In genomic region chr2:60466161-60466702, GRCh38 we compare ENCODE assay signal across 32 cellular contexts.
DNase-seq lines count a peak whose midpoint lies in the region; ATAC-seq and TF ChIP-seq lines count a peak whose summit lies in the region.
"Had no signal": no experiment of that assay in that cellular context is flagged by ENCODE, and none has a peak within 500 bp of the region (broad histone marks: within the 10 kb centered on the region; RNA-seq: fewer than 3 reads in every experiment).

No MANE protein-coding gene starts in this region.

- H3K27me3 Mint-ChIP-seq in activated B cell treated with CpG ODN at 0.5 μM for 24 hours = no peaks in the 10 kb centered on the region
- H3K27me3 Mint-ChIP-seq in WTC11 (ENCODE audit: low read depth) = no peaks in the 10 kb centered on the region
- H3K27me3 Mint-ChIP-seq: progenitor cell of endocrine pancreas; stimulated activated naive CD8-positive, alpha-beta T cell treated with anti-CD3 and anti-CD28 coated beads, Interleukin-15, Interleukin-2, amounts not matched to agents 100 ng/mL and 50 ng/mL, for 24 hours had no signal

- H3K4me3 ChIP-seq in HEK293 (ENCODE audit: low read depth, low read length) = no peak overlapping the region
- no peak overlapping the region for H3K4me3 ChIP-seq in mesendoderm (ENCODE audit: low read length)
- H3K4me3 ChIP-seq in stomach smooth muscle (ENCODE audit: low read length in 2 of 2) = no peak overlapping the region
- H3K4me3 ChIP-seq: breast epithelium, esophagus muscularis mucosa, lower lobe of right lung, Peyer's patch, tibial nerve had no signal

- no peak overlapping the region for H3K23ac ChIP-seq in mesendoderm (ENCODE audit: low read length)

- H3K9me3 ChIP-seq in HEK293 (ENCODE audit: control insufficient read depth, insufficient read depth, low read depth, low read length) (no peaks in the 10 kb centered on the region), stomach smooth muscle (ENCODE audit: control insufficient read depth in 2 of 2, low read length in 2 of 2) (no peaks in the 10 kb centered on the region)
- H3K9me3 ChIP-seq: breast epithelium, esophagus muscularis mucosa, lower lobe of right lung, Peyer's patch, tibial nerve had no signal

- H4K5ac ChIP-seq in mesendoderm (ENCODE audit: low read length) = no peak overlapping the region

- H3K27me3 ChIP-seq in mesendoderm (ENCODE audit: insufficient read depth, low read length, poor library complexity) (no peaks in the 10 kb centered on the region), stomach smooth muscle (ENCODE audit: control insufficient read depth in 1 of 2, insufficient read depth in 2 of 2, low read length in 2 of 2) (no peaks in the 10 kb centered on the region)
- H3K27me3 ChIP-seq: breast epithelium, esophagus muscularis mucosa, Peyer's patch, tibial nerve had no signal

- H2BK5ac ChIP-seq in mesendoderm (ENCODE audit: low read length) = no peak overlapping the region

- no peak overlapping the region for H3K9ac ChIP-seq in mesendoderm (ENCODE audit: low read length)
- H3K9ac ChIP-seq in stomach smooth muscle (ENCODE audit: low read length in 2 of 2) = no peak overlapping the region

- no peak for ATAC-seq in activated B cell treated with CpG ODN at 0.5 μM for 24 hours (ENCODE audit: low read depth)
- no peak; the same call in 1 of the 2 replicates for ATAC-seq in WTC11
- no peak for ATAC-seq in GM21717 (IDR thresholded peaks at IDR 0.05; ENCODE audit: unreplicated experiment)
- ATAC-seq: lower lobe of right lung had no signal

- peaks cover 76% of the 10 kb centered on the region for H3K36me3 Mint-ChIP-seq in activated B cell treated with CpG ODN at 0.5 μM for 24 hours (ENCODE audit: low read depth)
- peaks cover 35% of the 10 kb centered on the region for H3K36me3 Mint-ChIP-seq in WTC11

- CTCF ChIA-PET in HEK293 (lab: Yijun Ruan, JAX) = no interaction called here
- CTCF ChIA-PET in activated B cell treated with CpG ODN at 0.5 μM for 24 hours (lab: Charles Lee) = interaction anchor here (1.1 kb wide), 1 partner anchor 10 kb away, joined by 4 read pairs; no protein-coding TSS in a partner anchor
- CTCF ChIA-PET in WTC11 (lab: Charles Lee) = interaction anchor here (0.8 to 1.1 kb wide), 4 partner anchors 11 to 95 kb away, joined by 3 to 4 read pairs (median 3); no protein-coding TSS in a partner anchor

- no peak overlapping the region for H2AK5ac ChIP-seq in mesendoderm (ENCODE audit: low read length)

- H2BK120ac ChIP-seq in mesendoderm (ENCODE audit: low read depth, low read length) = no peak overlapping the region

- peaks cover 58% of the 10 kb centered on the region for H3K4me1 ChIP-seq in HEK293 (ENCODE audit: control insufficient read depth, insufficient read depth, low read length)
- peaks cover 5% of the 10 kb centered on the region for H3K4me1 ChIP-seq in mesendoderm (ENCODE audit: control insufficient read depth, low read depth, low read length)
- H3K4me1 ChIP-seq in stomach smooth muscle (ENCODE audit: control insufficient read depth, insufficient read depth, low read length) = peaks cover 2% of the 10 kb centered on the region
- H3K4me1 ChIP-seq: breast epithelium, lower lobe of right lung, Peyer's patch, tibial nerve had no signal

- H3K27ac ChIP-seq in HEK293 (ENCODE audit: extremely low read depth, low read depth, low read length) (no peak overlapping the region; the same call in 1 of the 2 replicates), mesendoderm (ENCODE audit: low read depth, low read length) (no peak overlapping the region), stomach smooth muscle (ENCODE audit: low read length) (peak overlapping the region; percentile 18)
- H3K27ac ChIP-seq: C4-2B, esophagus muscularis mucosa, lower lobe of right lung, Peyer's patch, tibial nerve, VCaP had no signal

- TF ChIP-seq CTCF in HEK293 (tag by site-specific recombination; IDR thresholded peaks at IDR 0.05) (no peak), activated B cell treated with CpG ODN at 0.5 μM for 24 hours (IDR thresholded peaks at IDR 0.05) (no peak), WTC11 (IDR thresholded peaks at IDR 0.05) (no peak)

- intact Hi-C loops in activated B cell treated with CpG ODN at 0.5 μM for 24 hours (cut with micrococcal nuclease) = no loop called here

- no peak overlapping the region for H3K4ac ChIP-seq in mesendoderm (ENCODE audit: low read depth, low read length)

- H3K36me3 ChIP-seq in HEK293 (ENCODE audit: control insufficient read depth in 2 of 2, insufficient read depth in 1 of 2, low read length in 2 of 2) (peaks cover 0 to 14% of the 10 kb centered on the region in 2 experiments; a peak in 2 of 3 replicates), mesendoderm (ENCODE audit: control insufficient read depth, insufficient read depth, low read length) (peaks cover 2% of the 10 kb centered on the region), stomach smooth muscle (ENCODE audit: control insufficient read depth in 2 of 2, insufficient read depth in 2 of 2, low read length in 2 of 2) (no peaks in the 10 kb centered on the region)
- H3K36me3 ChIP-seq: breast epithelium, lower lobe of right lung, tibial nerve had no signal

- H2BK15ac ChIP-seq in mesendoderm (replicated peaks; ENCODE audit: low read depth) = no peak overlapping the region

- H3K79me1 ChIP-seq in mesendoderm (ENCODE audit: low read length) = peaks cover 6% of the 10 kb centered on the region

- no peak overlapping the region for H3K4me2 ChIP-seq in mesendoderm (ENCODE audit: low read length)

- POLR2A ChIA-PET in HEK293 (lab: Yijun Ruan, JAX) (no interaction called here), activated B cell treated with CpG ODN at 0.5 μM for 24 hours (lab: Charles Lee) (interaction anchor here (0.6 to 0.9 kb wide), 2 partner anchors 84 to 93 kb away, joined by 4 to 5 read pairs; no protein-coding TSS in a partner anchor), WTC11 (lab: Charles Lee) (interaction anchor here (0.6 to 0.9 kb wide), 3 partner anchors 85 to 541 kb away, joined by 3 read pairs; no protein-coding TSS in a partner anchor)

- H3K79me2 ChIP-seq in mesendoderm (ENCODE audit: control insufficient read depth, insufficient read depth, low read length) = peaks cover 8% of the 10 kb centered on the region

- H3K4me3 Mint-ChIP-seq in activated B cell treated with CpG ODN at 0.5 μM for 24 hours = no peak overlapping the region
- no peak overlapping the region for H3K4me3 Mint-ChIP-seq in WTC11
- H3K4me3 Mint-ChIP-seq: activated CD4-positive, alpha-beta T cell treated with anti-CD3 and anti-CD28 coated beads, Interleukin-2, amount 10 ng/mL, durations not matched to agents 24 days and 14 days; neural crest cell; stimulated activated naive CD8-positive, alpha-beta T cell treated with anti-CD3 and anti-CD28 coated beads, Interleukin-15, Interleukin-2, amounts not matched to agents 100 ng/mL and 50 ng/mL, for 24 hours had no signal

- H3K27ac Mint-ChIP-seq in activated B cell treated with CpG ODN at 0.5 μM for 24 hours = peak overlapping the region; percentile 80
- H3K27ac Mint-ChIP-seq in WTC11 = no peak overlapping the region
- H3K27ac Mint-ChIP-seq: activated CD4-positive, alpha-beta T cell treated with anti-CD3 and anti-CD28 coated beads, Interleukin-2, amount 10 ng/mL, durations not matched to agents 24 days and 14 days; progenitor cell of endocrine pancreas; stimulated activated naive CD8-positive, alpha-beta T cell treated with anti-CD3 and anti-CD28 coated beads, Interleukin-15, Interleukin-2, amounts not matched to agents 100 ng/mL and 50 ng/mL, for 24 hours had no signal

- no peak overlapping the region for H4K8ac ChIP-seq in mesendoderm (ENCODE audit: low read depth, low read length)

- DNase-seq in activated B cell treated with CpG ODN at 0.5 μM for 24 hours (no peak), mesendoderm (peak; percentile 42), WTC11 (ENCODE audit: low spot score) (no peak), ureter (ENCODE audit: low spot score) (no peak)
- DNase-seq: activated CD4-positive, alpha-beta T cell treated with anti-CD3 and anti-CD28 coated beads, Interleukin-2, amount 10 ng/mL, durations not matched to agents 24 days and 14 days; activated naive CD4-positive, alpha-beta T cell treated with Interleukin-2 at 50 U/mL for 16 hours; activated T-cell treated with anti-CD3 and anti-CD28 coated beads, Interleukin-2, amount 50 U/mL, for 48 hours; amniotic stem cell; Calu3; DMS79 treated with DMSO at 0.1 percent for 48 hours; effector memory CD4-positive, alpha-beta T cell; GF-D8; HCEC 1CT; lower lobe of right lung; NCI-H1694; NCI-H2171; NCI-H524 treated with DMSO at 0.1 percent for 48 hours; Peyer's patch; SIG-M5; SW 1271; T-helper 9 cell had no signal

- H3K9me3 Mint-ChIP-seq in activated B cell treated with CpG ODN at 0.5 μM for 24 hours (no peaks in the 10 kb centered on the region), WTC11 (no peaks in the 10 kb centered on the region)
- H3K9me3 Mint-ChIP-seq: neural crest cell; stimulated activated naive CD8-positive, alpha-beta T cell treated with anti-CD3 and anti-CD28 coated beads, Interleukin-15, Interleukin-2, amounts not matched to agents 100 ng/mL and 50 ng/mL, for 24 hours had no signal

- H3K4me1 Mint-ChIP-seq in activated B cell treated with CpG ODN at 0.5 μM for 24 hours = peaks cover 74% of the 10 kb centered on the region
- peaks cover 46% of the 10 kb centered on the region for H3K4me1 Mint-ChIP-seq in WTC11
- H3K4me1 Mint-ChIP-seq: activated CD4-positive, alpha-beta T cell treated with anti-CD3 and anti-CD28 coated beads, Interleukin-2, amount 10 ng/mL, durations not matched to agents 24 days and 14 days; neural crest cell had no signal

- WGBS in mesendoderm (ENCODE audit: extremely low coverage, insufficient coverage, low lambda C conversion rate) = no CpG with 5 or more reads among the region's 3 CpGs

- no peak overlapping the region for H3K56ac ChIP-seq in mesendoderm (ENCODE audit: low read length)

- no peak overlapping the region for H3K18ac ChIP-seq in mesendoderm (ENCODE audit: low read length)

TF ChIP-seq in WTC11, 78 proteins besides CTCF, POLR2A, EP300 and RAD21 (continues in another document):
- no peak for TF ChIP-seq E2F5 (CRISPR knock-in tag; IDR thresholded peaks at IDR 0.05)
